1 cellular context compared by ENCODE assay signal in the genomic region with DNA sequence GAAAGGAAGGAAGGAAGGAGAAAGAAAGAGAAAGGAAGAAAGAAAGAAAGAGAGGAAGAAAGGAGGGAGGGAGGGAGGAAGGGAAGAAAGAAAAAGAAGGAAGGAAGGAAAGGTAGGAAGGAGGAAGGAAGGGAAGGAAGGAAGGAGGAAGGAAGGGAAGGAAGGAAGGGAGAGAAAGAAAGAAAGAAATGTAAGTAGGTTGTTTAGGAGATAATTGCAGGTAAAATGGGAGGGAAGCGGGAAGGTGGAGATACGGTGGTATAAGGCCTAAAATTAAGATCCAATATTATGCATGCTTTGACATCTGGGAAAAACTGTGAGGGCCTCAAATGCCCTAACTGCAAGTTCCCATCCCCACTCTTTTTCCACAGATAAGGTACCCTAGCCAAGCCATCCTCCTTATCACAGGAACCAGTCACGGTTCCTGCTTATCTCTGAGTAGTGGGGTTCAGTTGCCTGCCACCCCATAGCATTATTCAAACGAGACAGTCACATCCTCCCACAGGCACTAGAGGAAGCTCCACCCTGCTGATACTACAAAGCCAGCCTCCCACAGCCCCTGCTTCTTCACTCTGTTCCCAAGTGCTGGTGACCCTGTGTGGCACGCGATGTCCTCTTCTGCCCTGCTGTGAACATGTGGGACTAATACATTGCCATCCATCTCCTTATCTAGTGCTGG.
TF ChIP-seq lines count a peak whose summit lies in the region.

No MANE protein-coding gene starts in this region.

TF ChIP-seq in K562, 482 proteins besides CTCF, POLR2A, EP300 and RAD21 (continued from another document):
- TF ChIP-seq, protein P1, sequence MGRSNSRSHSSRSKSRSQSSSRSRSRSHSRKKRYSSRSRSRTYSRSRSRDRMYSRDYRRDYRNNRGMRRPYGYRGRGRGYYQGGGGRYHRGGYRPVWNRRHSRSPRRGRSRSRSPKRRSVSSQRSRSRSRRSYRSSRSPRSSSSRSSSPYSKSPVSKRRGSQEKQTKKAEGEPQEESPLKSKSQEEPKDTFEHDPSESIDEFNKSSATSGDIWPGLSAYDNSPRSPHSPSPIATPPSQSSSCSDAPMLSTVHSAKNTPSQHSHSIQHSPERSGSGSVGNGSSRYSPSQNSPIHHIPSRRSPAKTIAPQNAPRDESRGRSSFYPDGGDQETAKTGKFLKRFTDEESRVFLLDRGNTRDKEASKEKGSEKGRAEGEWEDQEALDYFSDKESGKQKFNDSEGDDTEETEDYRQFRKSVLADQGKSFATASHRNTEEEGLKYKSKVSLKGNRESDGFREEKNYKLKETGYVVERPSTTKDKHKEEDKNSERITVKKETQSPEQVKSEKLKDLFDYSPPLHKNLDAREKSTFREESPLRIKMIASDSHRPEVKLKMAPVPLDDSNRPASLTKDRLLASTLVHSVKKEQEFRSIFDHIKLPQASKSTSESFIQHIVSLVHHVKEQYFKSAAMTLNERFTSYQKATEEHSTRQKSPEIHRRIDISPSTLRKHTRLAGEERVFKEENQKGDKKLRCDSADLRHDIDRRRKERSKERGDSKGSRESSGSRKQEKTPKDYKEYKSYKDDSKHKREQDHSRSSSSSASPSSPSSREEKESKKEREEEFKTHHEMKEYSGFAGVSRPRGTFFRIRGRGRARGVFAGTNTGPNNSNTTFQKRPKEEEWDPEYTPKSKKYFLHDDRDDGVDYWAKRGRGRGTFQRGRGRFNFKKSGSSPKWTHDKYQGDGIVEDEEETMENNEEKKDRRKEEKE (IDR thresholded peaks at IDR 0.05; ENCODE audit: borderline replicate concordance in 1 of 2, control insufficient read depth in 1 of 2, low read depth in 2 of 2, low read length in 1 of 2), result peak; percentile 62 to 86; a peak in 2 of 4 replicates
- TF ChIP-seq ILK (tag; IDR thresholded peaks at IDR 0.05; ENCODE audit: borderline replicate concordance, low read depth), result no peak
- TF ChIP-seq ZNF76 (CRISPR knock-in tag; IDR thresholded peaks at IDR 0.05; ENCODE audit: borderline replicate concordance), result peak; percentile 5; the same call in 1 of the 2 replicates
- peak; percentile 82 for TF ChIP-seq L3MBTL2 (IDR thresholded peaks at IDR 0.05)
- TF ChIP-seq MAZ (CRISPR knock-in tag; conservative IDR thresholded peaks at IDR 0.05 in 1 of 2, IDR thresholded peaks at IDR 0.05 in 1 of 2), result peak; percentile 46 to 84; a peak in 3 of 4 replicates
- TF ChIP-seq NFATC3 (IDR thresholded peaks at IDR 0.05), result peak; percentile 84
- TF ChIP-seq HSF4 (CRISPR knock-in tag; IDR thresholded peaks at IDR 0.05; ENCODE audit: borderline replicate concordance), result peak; percentile 56; the same call in 1 of the 2 replicates
- TF ChIP-seq STAT5B (CRISPR knock-in tag; IDR thresholded peaks at IDR 0.05), result no peak
- TF ChIP-seq ATF7 (IDR thresholded peaks at IDR 0.05), result peak; percentile 81
